ENCODE assay signal across 1 cellular context in genomic region chr12:120684523-120684932, GRCh38.
TF ChIP-seq lines count a peak whose summit lies in the region.

No MANE protein-coding gene starts in this region.

TF ChIP-seq in GM12878, 131 proteins besides CTCF, POLR2A, EP300 and RAD21:
- TF ChIP-seq JUNB (IDR thresholded peaks at IDR 0.05), result peak; percentile 55
- TF ChIP-seq IKZF2 (IDR thresholded peaks at IDR 0.05), result peak in 1 of 2 experiments; percentile 52; a peak in 3 of 4 replicates
- TF ChIP-seq TCF7 (IDR thresholded peaks at IDR 0.05; ENCODE audit: borderline replicate concordance), result no peak
- TF ChIP-seq CBFB (IDR thresholded peaks at IDR 0.05; ENCODE audit: low read depth), result 0 out of 2 replicates have a peak, but pooled peaks have one; percentile 35
- no peak for TF ChIP-seq YBX1 (IDR thresholded peaks at IDR 0.05)
- no peak for TF ChIP-seq REST (IDR thresholded peaks at IDR 0.05; ENCODE audit: low read depth, low read length)
- TF ChIP-seq ATF2 (IDR thresholded peaks at IDR 0.05; ENCODE audit: low read length), result no peak
- no peak for TF ChIP-seq EZH2 (IDR thresholded peaks at IDR 0.05; ENCODE audit: borderline replicate concordance, control insufficient read depth, low read depth, low read length)
- no peak for TF ChIP-seq FOS (IDR thresholded peaks at IDR 0.05; ENCODE audit: borderline replicate concordance, extremely low read depth, insufficient read length)
- TF ChIP-seq HDGF (IDR thresholded peaks at IDR 0.05), result 0 out of 2 replicates have a peak, but pooled peaks have one; percentile 42
- TF ChIP-seq ZNF207 (IDR thresholded peaks at IDR 0.05; ENCODE audit: borderline replicate concordance), result no peak
- no peak for TF ChIP-seq CHD1 (IDR thresholded peaks at IDR 0.05; ENCODE audit: low read depth, low read length)
- TF ChIP-seq CREM (IDR thresholded peaks at IDR 0.05; ENCODE audit: low read depth), result peak; percentile 62
- no peak for TF ChIP-seq E2F4 (IDR thresholded peaks at IDR 0.05; ENCODE audit: low read depth, low read length)
- no peak for TF ChIP-seq RELA (IDR thresholded peaks at IDR 0.05; ENCODE audit: borderline replicate concordance, partially characterized antibody)
- no peak for TF ChIP-seq TCF3 (IDR thresholded peaks at IDR 0.05; ENCODE audit: borderline replicate concordance, insufficient read depth, low read depth, low read length)
- no peak for TF ChIP-seq NR2C1 (IDR thresholded peaks at IDR 0.05)
- no peak for TF ChIP-seq NFXL1 (IDR thresholded peaks at IDR 0.05; ENCODE audit: borderline replicate concordance)
- TF ChIP-seq RBBP5 (conservative IDR thresholded peaks at IDR 0.05), result no peak
- TF ChIP-seq BMI1 (IDR thresholded peaks at IDR 0.05; ENCODE audit: borderline replicate concordance), result no peak
- TF ChIP-seq TARDBP (IDR thresholded peaks at IDR 0.05; ENCODE audit: borderline replicate concordance), result no peak
- no peak for TF ChIP-seq BRCA1 (IDR thresholded peaks at IDR 0.05; ENCODE audit: low read depth, low read length)
- no peak; the same call in 1 of the 3 replicates for TF ChIP-seq POU2F2 (IDR thresholded peaks at IDR 0.05; ENCODE audit: borderline replicate concordance, low read depth, low read length)
- peak; percentile 84 for TF ChIP-seq CREB1 (IDR thresholded peaks at IDR 0.05; ENCODE audit: low read depth)
- no peak for TF ChIP-seq ZBTB11 (CRISPR knock-in tag; IDR thresholded peaks at IDR 0.05)
- no peak for TF ChIP-seq KAT2A (conservative IDR thresholded peaks at IDR 0.05; ENCODE audit: control insufficient read depth, low read depth, low read length)
- TF ChIP-seq ESRRA (IDR thresholded peaks at IDR 0.05; ENCODE audit: low read length), result no peak
- peak in 1 of 2 experiments; percentile 41; a peak in 1 of 4 replicates for TF ChIP-seq CEBPB (IDR thresholded peaks at IDR 0.05; ENCODE audit: borderline replicate concordance in 1 of 2, low read depth in 2 of 2, low read length in 2 of 2)
- TF ChIP-seq IRF4 (IDR thresholded peaks at IDR 0.05; ENCODE audit: low read depth, low read length), result 0 out of 2 replicates have a peak, but pooled peaks have one; percentile 20
- TF ChIP-seq MTA2 (IDR thresholded peaks at IDR 0.05; ENCODE audit: low read depth), result peak; percentile 51; the same call in 1 of the 2 replicates
- TF ChIP-seq ZBED1 (IDR thresholded peaks at IDR 0.05; ENCODE audit: borderline replicate concordance), result no peak; the same call in 1 of the 2 replicates
- peak; percentile 33; the same call in 1 of the 2 replicates for TF ChIP-seq PKNOX1 (IDR thresholded peaks at IDR 0.05)
- no peak for TF ChIP-seq MAX (IDR thresholded peaks at IDR 0.05; ENCODE audit: low read depth, low read length)
- no peak for TF ChIP-seq NKRF (conservative IDR thresholded peaks at IDR 0.05)
- TF ChIP-seq MTA3 (IDR thresholded peaks at IDR 0.05; ENCODE audit: borderline replicate concordance, low read length), result 0 out of 2 replicates have a peak, but pooled peaks have one; percentile 88
- peak; percentile 55 for TF ChIP-seq ATF7 (IDR thresholded peaks at IDR 0.05; ENCODE audit: low read depth)
